Comparison of ENCODE assay signal across 28 cellular contexts in genomic region chr19:14840206-14840605, GRCh38. TPM values are rescaled to one million over a fixed set of nuclear protein-coding genes. Genes with fewer than 3 reads are reported as not detected.
A peak's percentile ranks its signal among the peaks of the same experiment; 100 is the strongest.
DNase-seq lines count a peak whose midpoint lies in the region; ATAC-seq and TF ChIP-seq lines count a peak whose summit lies in the region.
"Had no signal": no experiment of that assay in that cellular context is flagged by ENCODE, and none has a peak within 500 bp of the region (broad histone marks: within the 10 kb centered on the region; RNA-seq: fewer than 3 reads in every experiment).

No MANE protein-coding gene starts in this region.

- no peak overlapping the region for H3K4me3 ChIP-seq in foreskin fibroblast (ENCODE audit: low read depth in 1 of 2, low read length in 2 of 2)
- H3K4me3 ChIP-seq: GM23248, PC-9, SJSA1 had no signal

- TF ChIP-seq CTCF in foreskin fibroblast (IDR thresholded peaks at IDR 0.05; ENCODE audit: low read depth, low read length), result no peak

- DNase-seq in LHCN-M2 (ENCODE audit: low read depth) (peak; percentile 64), SW480 (ENCODE audit: low spot score) (peak; percentile 61), foreskin fibroblast (peak; percentile 1 to 2), NCI-H2029 (lab: John Stamatoyannopoulos, UW) (no peak), caudate nucleus (lab: John Stamatoyannopoulos, UW) (no peak), NCI-H446 treated with DMSO at 0.1 percent for 48 hours (lab: John Stamatoyannopoulos, UW) (no peak)
- DNase-seq: C1 segment of cervical spinal cord; Caco-2; CD4-positive, alpha-beta memory T cell; DMS79 treated with DMSO at 0.1 percent for 48 hours; GF-D8; GM23248; H7; Karpas-422; NCI-H2081 treated with DMSO at 0.1 percent for 48 hours; NCI-H446; NCI-H526; NCI-H82; NK-92 treated with Interleukin-12 subunit alpha and Interleukin-12 subunit beta, amount 100 ng/mL, for 24 hours; Right ventricle myocardium superior; RPMI8226; T-helper 1 cell had no signal

- no peak for ATAC-seq in GM21381 (IDR thresholded peaks at IDR 0.05; ENCODE audit: unreplicated experiment)

- no peak overlapping the region for H3K27ac ChIP-seq in caudate nucleus (ENCODE audit: low read depth, low read length)
- H3K27ac ChIP-seq: GM23248, PC-9, SJSA1 had no signal

RNA-seq across cellular contexts. Expression of gene OR7A5, which starts 5.2 kb away (rescaled TPM):
- 0.06 and 0.34 TPM in 2 replicates for total RNA-seq in LHCN-M2 (2014; rRNA removed)
- not detected for polyA plus RNA-seq in LHCN-M2 (2012)
- total RNA-seq: A673; Caco-2; CD4-positive, alpha-beta memory T cell; GM23248; H7; HT-29; M059J; PC-9; Right ventricle myocardium superior; SJSA1 had no signal
- polyA plus RNA-seq: CD4-positive, alpha-beta memory T cell; GM23248 had no signal

RNA-seq across cellular contexts. Expression of gene OR7C1, which starts 5.2 kb away (rescaled TPM):
- 0.06 and 0.23 TPM in 2 replicates for total RNA-seq in LHCN-M2 (2014; rRNA removed)
- 0.01 TPM for polyA plus RNA-seq in LHCN-M2 (2012)
- total RNA-seq: A673; Caco-2; CD4-positive, alpha-beta memory T cell; GM23248; H7; HT-29; M059J; PC-9; Right ventricle myocardium superior; SJSA1 had no signal
- polyA plus RNA-seq: CD4-positive, alpha-beta memory T cell; GM23248 had no signal

RNA-seq across cellular contexts. Expression of gene OR7A10, which starts 8.5 kb away (rescaled TPM):
- total RNA-seq in LHCN-M2 (2014; rRNA removed), result not detected in 2 replicates
- polyA plus RNA-seq in LHCN-M2 (2012), result not detected
- total RNA-seq: A673; Caco-2; CD4-positive, alpha-beta memory T cell; GM23248; H7; HT-29; M059J; PC-9; Right ventricle myocardium superior; SJSA1 had no signal
- polyA plus RNA-seq: CD4-positive, alpha-beta memory T cell; GM23248 had no signal

RNA-seq across cellular contexts. Expression of gene OR7A17, which starts 45.7 kb away (rescaled TPM):
- total RNA-seq in LHCN-M2 (2014; rRNA removed), result not detected in 2 replicates
- polyA plus RNA-seq in LHCN-M2 (2012), result not detected
- total RNA-seq: A673; Caco-2; CD4-positive, alpha-beta memory T cell; GM23248; H7; HT-29; M059J; PC-9; Right ventricle myocardium superior; SJSA1 had no signal
- polyA plus RNA-seq: CD4-positive, alpha-beta memory T cell; GM23248 had no signal

Comparison
In these comparisons a context has a peak if more than half of its experiments do, and no peak if none do; other contexts are left out.
1. DNase-seq: peak in LHCN-M2 (single experiment), SW480 (single experiment) and foreskin fibroblast (2 of 2); none in NCI-H2029 (single experiment), caudate nucleus (0 of 61) and NCI-H446 treated with DMSO at 0.1 percent for 48 hours (single experiment).